ENCODE assay signal across 25 cellular contexts in the genomic region with DNA sequence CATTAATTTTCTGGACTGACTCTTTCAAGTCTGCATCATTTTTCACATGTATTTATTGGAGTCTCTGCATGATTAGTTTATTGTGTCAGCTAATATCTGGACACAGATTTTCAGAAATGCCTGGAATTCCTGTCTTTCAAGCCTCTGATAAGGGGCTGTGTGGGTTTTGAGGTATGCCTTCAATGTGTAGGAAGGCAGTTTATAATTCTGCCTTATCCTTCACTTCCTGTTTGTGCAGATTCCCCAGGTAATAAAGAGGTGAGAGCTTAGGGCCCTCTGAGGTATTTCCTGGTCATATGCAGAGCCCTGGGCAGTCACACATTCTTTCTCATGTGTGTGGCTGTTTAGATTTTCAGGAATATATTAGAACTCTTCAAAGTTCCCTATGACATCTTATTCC.
DNase-seq lines count a peak whose midpoint lies in the region; ATAC-seq, FAIRE-seq and TF ChIP-seq lines count a peak whose summit lies in the region.
"Had no signal": no experiment of that assay in that cellular context is flagged by ENCODE, and none has a peak within 500 bp of the region (broad histone marks: within the 10 kb centered on the region; RNA-seq: fewer than 3 reads in every experiment).

No MANE protein-coding gene starts in this region.

- H3K9ac ChIP-seq in keratinocyte (ENCODE audit: control insufficient read depth, extremely low read depth, insufficient read depth, low read length): no peak overlapping the region

- TF ChIP-seq CTCF in choroid plexus epithelial cell (conservative IDR thresholded peaks at IDR 0.05; ENCODE audit: low read depth, low read length) (no peak), keratinocyte (optimal IDR thresholded peaks at IDR 0.05 in 1 of 3, IDR thresholded peaks at IDR 0.05 in 1 of 3, conservative IDR thresholded peaks at IDR 0.05 in 1 of 3; ENCODE audit: extremely low read depth in 1 of 3, insufficient read depth in 2 of 3, low read length in 3 of 3) (no peak), retinal pigment epithelial cell (conservative IDR thresholded peaks at IDR 0.05; ENCODE audit: low read depth, low read length) (no peak)

- peaks cover 6% of the 10 kb centered on the region for H3K4me1 ChIP-seq in keratinocyte (ENCODE audit: control insufficient read depth, extremely low read depth, insufficient read depth, low read length)

- dilution Hi-C loops in keratinocyte (cut with MboI; ENCODE audit: extremely low pct_ligation_motif_present, low sequenced_read_pairs): no loop called here

- POLR2A ChIA-PET in activated CD4-positive, alpha-beta T cell treated with anti-CD3 and anti-CD28 coated beads, Interleukin-2, amount 10 ng/mL, durations not matched to agents 7 days and 5 days (lab: Charles Lee): no interaction called here

- H3K4me3 ChIP-seq in choroid plexus epithelial cell (ENCODE audit: low read depth, low read length) (no peak overlapping the region), keratinocyte (ENCODE audit: control insufficient read depth in 2 of 3, extremely low read depth in 1 of 3, insufficient read depth in 2 of 3, low read depth in 1 of 3, low read length in 3 of 3) (no peak overlapping the region), retinal pigment epithelial cell (ENCODE audit: low read length) (no peak overlapping the region)

- H3K27me3 Mint-ChIP-seq in activated CD4-positive, alpha-beta T cell treated with anti-CD3 and anti-CD28 coated beads, Interleukin-2, amount 10 ng/mL, durations not matched to agents 7 days and 5 days: peaks cover 8% of the 10 kb centered on the region

- peaks cover 4% of the 10 kb centered on the region for H3K9me3 Mint-ChIP-seq in activated CD4-positive, alpha-beta T cell treated with anti-CD3 and anti-CD28 coated beads, Interleukin-2, amount 10 ng/mL, durations not matched to agents 7 days and 5 days
- H3K9me3 Mint-ChIP-seq: CD8-positive, alpha-beta T cell had no signal

- peak; percentile 73 for FAIRE-seq in keratinocyte (lab: Jason Lieb, UNC)
- FAIRE-seq: H1 had no signal

- H3K27ac Mint-ChIP-seq in activated CD4-positive, alpha-beta T cell treated with anti-CD3 and anti-CD28 coated beads, Interleukin-2, amount 10 ng/mL, durations not matched to agents 7 days and 5 days: peak overlapping the region; percentile 9
- H3K27ac Mint-ChIP-seq: CD8-positive, alpha-beta T cell; IgD-negative memory B cell had no signal

- H3K9me1 ChIP-seq in keratinocyte (ENCODE audit: control insufficient read depth, extremely low read depth, insufficient read depth, low read length): no peaks in the 10 kb centered on the region

- H3K4me3 Mint-ChIP-seq in activated CD4-positive, alpha-beta T cell treated with anti-CD3 and anti-CD28 coated beads, Interleukin-2, amount 10 ng/mL, durations not matched to agents 7 days and 5 days: no peak overlapping the region
- H3K4me3 Mint-ChIP-seq: CD8-positive, alpha-beta T cell; IgD-negative memory B cell had no signal

- H3K4me2 ChIP-seq in keratinocyte (ENCODE audit: control insufficient read depth, extremely low read depth, insufficient read depth, low read depth, low read length): no peak overlapping the region

- H3K36me3 Mint-ChIP-seq in activated CD4-positive, alpha-beta T cell treated with anti-CD3 and anti-CD28 coated beads, Interleukin-2, amount 10 ng/mL, durations not matched to agents 7 days and 5 days (ENCODE audit: low read depth): no peaks in the 10 kb centered on the region
- H3K36me3 Mint-ChIP-seq: CD8-positive, alpha-beta T cell had no signal

- H4K20me1 ChIP-seq in keratinocyte (ENCODE audit: control insufficient read depth, extremely low read depth, insufficient read depth, low read length): no peaks in the 10 kb centered on the region

- ATAC-seq in HG03565 (IDR thresholded peaks at IDR 0.05; ENCODE audit: unreplicated experiment): no peak
- ATAC-seq: CD8-positive, alpha-beta T cell; HCT116; Panc1 had no signal

- no peaks in the 10 kb centered on the region for H3K36me3 ChIP-seq in keratinocyte (ENCODE audit: control insufficient read depth in 2 of 2, extremely low read depth in 1 of 2, insufficient read depth in 2 of 2, low read length in 2 of 2)

- H3K9me3 ChIP-seq in keratinocyte (ENCODE audit: control insufficient read depth, low read depth, low read length): no peaks in the 10 kb centered on the region

- peaks cover 5% of the 10 kb centered on the region for H3K27me3 ChIP-seq in keratinocyte (ENCODE audit: control insufficient read depth, extremely low read depth, insufficient read depth, low read length)

- DNase-seq in activated CD4-positive, alpha-beta T cell treated with anti-CD3 and anti-CD28 coated beads, Interleukin-2, amount 10 ng/mL, durations not matched to agents 7 days and 5 days: no peak
- DNase-seq in activated CD4-positive, alpha-beta T cell treated with anti-CD3 and anti-CD28 coated beads for 48 hours: no peak
- DNase-seq in choroid plexus epithelial cell (ENCODE audit: low read depth): peak; percentile 17
- DNase-seq in keratinocyte (ENCODE audit: low read depth, low spot score): no peak
- DNase-seq in retinal pigment epithelial cell (ENCODE audit: low read depth): peak; percentile 63
- no peak for DNase-seq in mucosa of gallbladder (ENCODE audit: low spot score)
- no peak for DNase-seq in HuH-7.5 (ENCODE audit: low spot score)
- DNase-seq: AML-193; C1 segment of cervical spinal cord; CD8-positive, alpha-beta T cell; DMS53; GF-D8; Karpas-422; MV-4-11; NCI-H1105 treated with DMSO at 0.1 percent for 48 hours; NCI-H2029 treated with DMSO at 0.1 percent for 48 hours; NCI-H345; NCI-H524; NCI-H774 had no signal

- no peaks in the 10 kb centered on the region for H3K79me2 ChIP-seq in keratinocyte (ENCODE audit: control insufficient read depth, insufficient read depth, low read length)

- H3K27ac ChIP-seq in keratinocyte (ENCODE audit: control insufficient read depth, insufficient read depth, low read length): no peak overlapping the region
- H3K27ac ChIP-seq: 22Rv1 had no signal

- CTCF ChIA-PET in activated CD4-positive, alpha-beta T cell treated with anti-CD3 and anti-CD28 coated beads, Interleukin-2, amount 10 ng/mL, durations not matched to agents 7 days and 5 days (lab: Charles Lee): interaction anchor here (0.9 to 1.2 kb wide), 3 partner anchors 11 to 186 kb away, joined by 3 to 6 read pairs (median 4); no protein-coding TSS in a partner anchor

- H3K4me1 Mint-ChIP-seq in activated CD4-positive, alpha-beta T cell treated with anti-CD3 and anti-CD28 coated beads, Interleukin-2, amount 10 ng/mL, durations not matched to agents 7 days and 5 days: peaks cover 15% of the 10 kb centered on the region
- H3K4me1 Mint-ChIP-seq: IgD-negative memory B cell had no signal

- peak overlapping the region; percentile 77 for H2AFZ ChIP-seq in keratinocyte (ENCODE audit: control insufficient read depth, low read length)

Comparison
In these comparisons a context has a peak if more than half of its experiments do, and no peak if none do; other contexts are left out.
1. DNase-seq: peak in choroid plexus epithelial cell (single experiment) and retinal pigment epithelial cell (single experiment); none in activated CD4-positive, alpha-beta T cell treated with anti-CD3 and anti-CD28 coated beads, Interleukin-2, amount 10 ng/mL, durations not matched to agents 7 days and 5 days (single experiment), activated CD4-positive, alpha-beta T cell treated with anti-CD3 and anti-CD28 coated beads for 48 hours (single experiment), keratinocyte (single experiment), mucosa of gallbladder (single experiment) and HuH-7.5 (single experiment).